Comparison of ENCODE assay signal across 22 cellular contexts in genomic region chr5:107950774-107951173, GRCh38.
DNase-seq lines count a peak whose midpoint lies in the region; ATAC-seq, FAIRE-seq and TF ChIP-seq lines count a peak whose summit lies in the region.
"Had no signal": no experiment of that assay in that cellular context is flagged by ENCODE, and none has a peak within 500 bp of the region (broad histone marks: within the 10 kb centered on the region; RNA-seq: fewer than 3 reads in every experiment).

No MANE protein-coding gene starts in this region.

- H2AK5ac ChIP-seq in H1 (ENCODE audit: low read depth, low read length) = 0 out of 2 replicates have a peak overlapping the region, but pooled peaks have one; percentile 68

- H2BK5ac ChIP-seq in H1 (ENCODE audit: low read depth, low read length) = no peak overlapping the region

- H3K79me2 ChIP-seq in DND-41 (ENCODE audit: insufficient read depth, low read length) (no peaks in the 10 kb centered on the region), H1 (ENCODE audit: control insufficient read depth in 1 of 2, insufficient read depth in 2 of 2, low read length in 2 of 2) (no peaks in the 10 kb centered on the region)

- no peaks in the 10 kb centered on the region for H3K27me3 ChIP-seq in DND-41 (ENCODE audit: insufficient read depth, low read length, poor library complexity)
- peaks cover 0 to 1% (median 0%) of the 10 kb centered on the region in 4 experiments; a peak in 1 of 7 replicates for H3K27me3 ChIP-seq in H1 (replicated peaks in 1 of 4; ENCODE audit: control insufficient read depth in 3 of 4, extremely low read depth in 1 of 4, insufficient read depth in 3 of 4, low read length in 3 of 4)
- no peaks in the 10 kb centered on the region for H3K27me3 ChIP-seq in psoas muscle (ENCODE audit: insufficient read depth in 3 of 3, low read length in 2 of 3)
- H3K27me3 ChIP-seq in SJCRH30 = no peaks in the 10 kb centered on the region

- H2BK120ac ChIP-seq in H1 (replicated peaks; ENCODE audit: low read depth, low read length) = no peak overlapping the region

- TF ChIP-seq CTCF in DND-41 (IDR thresholded peaks at IDR 0.05; ENCODE audit: borderline replicate concordance, extremely low read depth, low read length, poor library complexity, severe bottlenecking) (no peak), H1 (IDR thresholded peaks at IDR 0.05; ENCODE audit: control extremely low read depth in 1 of 3, insufficient read depth in 1 of 3, low read depth in 1 of 3, low read length in 3 of 3) (no peak), psoas muscle (IDR thresholded peaks at IDR 0.05) (no peak)

- ATAC-seq in DND-41 (ENCODE audit: insufficient read depth, low read depth) = no peak
- peak; percentile 51 to 91 (median 61) for ATAC-seq in psoas muscle
- no peak for ATAC-seq in GM18498 (IDR thresholded peaks at IDR 0.05; ENCODE audit: unreplicated experiment)
- ATAC-seq: Panc1 had no signal

- no peaks in the 10 kb centered on the region for H3K23me2 ChIP-seq in H1 (ENCODE audit: low read depth, low read length)

- no peak overlapping the region for H3K18ac ChIP-seq in H1 (ENCODE audit: extremely low read depth, low read length)

- no peak for TF ChIP-seq RAD21 in H1 (IDR thresholded peaks at IDR 0.05 in 1 of 2, conservative IDR thresholded peaks at IDR 0.05 in 1 of 2; ENCODE audit: low read depth in 2 of 2, low read length in 2 of 2)

- DNase-seq in DND-41 (no peak), NCI-H2227 treated with DMSO at 0.1 percent for 48 hours (lab: John Stamatoyannopoulos, UW) (peak; percentile 13), H1 (ENCODE audit: low read depth in 1 of 2, low spot score in 2 of 2) (no peak), psoas muscle (no peak), SJCRH30 (no peak)
- no peak for DNase-seq in activated naive CD4-positive, alpha-beta T cell (lab: John Stamatoyannopoulos, UW)
- DNase-seq: CD8-positive, alpha-beta memory T cell; DMS 273 treated with DMSO at 0.1 percent for 48 hours; GF-D8; Karpas-422; NCI-H1092 treated with DMSO at 0.1 percent for 48 hours; NCI-H1436; NCI-H1930; NCI-H2107; NCI-H526 treated with DMSO at 0.1 percent for 48 hours; SHP77 had no signal

- H4K20me1 ChIP-seq in DND-41 (ENCODE audit: insufficient read depth, low read length) (no peaks in the 10 kb centered on the region), H1 (replicated peaks in 1 of 2; ENCODE audit: control insufficient read depth in 1 of 2, insufficient read depth in 2 of 2, low read length in 2 of 2) (no peaks in the 10 kb centered on the region)

- CTCF ChIA-PET in H1 (lab: Charles Lee; ENCODE audit: partially characterized antibody) = interaction anchor here (1.2 to 1.6 kb wide), 2 partner anchors 10 to 107 kb away, joined by 4 read pairs; no protein-coding TSS in a partner anchor

- no peak overlapping the region for H4K8ac ChIP-seq in H1 (ENCODE audit: extremely low read depth, insufficient read depth, low read length)

- no peak overlapping the region for H3K23ac ChIP-seq in H1 (ENCODE audit: insufficient read length)

- WGBS in H1 (ENCODE audit: extremely low coverage in 1 of 2, insufficient coverage in 1 of 2, insufficient read length in 1 of 2, insufficient replicate concordance in 2 of 2, low coverage in 1 of 2, low lambda C conversion rate in 2 of 2, missing lambda C conversion rate in 1 of 2), 2 experiments = 87% methylated on average over 4 of the region's 4 CpGs; no CpG with 5 or more reads in 1 of the 2 experiments
- WGBS in psoas muscle, 3 donors = 61 to 71% (median 67%) methylated on average over 4 of the region's 4 CpGs

- H2BK12ac ChIP-seq in H1 (ENCODE audit: low read depth, low read length) = no peak overlapping the region

- no peak overlapping the region for H3K14ac ChIP-seq in H1 (ENCODE audit: insufficient read length)

- no peak for FAIRE-seq in H1 (lab: Jason Lieb, UNC)
- FAIRE-seq: GM12891, H54 had no signal

- no peak overlapping the region for H4K5ac ChIP-seq in H1 (ENCODE audit: insufficient read length, low read depth, low read length)

- no peak overlapping the region for H2BK15ac ChIP-seq in H1 (ENCODE audit: low read length)

- H3K56ac ChIP-seq in H1 (replicated peaks; ENCODE audit: insufficient read length, low read depth, low read length) = no peak overlapping the region

- intact Hi-C loops in psoas muscle (cut with DNase I) = no loop called here

- peak overlapping the region; percentile 6; the same call in 1 of the 2 replicates for H3K9ac ChIP-seq in DND-41 (ENCODE audit: low read depth, low read length)
- H3K9ac ChIP-seq in H1 (replicated peaks in 1 of 4; ENCODE audit: extremely low read depth in 1 of 4, low read depth in 3 of 4, low read length in 3 of 4) = no peak overlapping the region

- peak overlapping the region; percentile 54 for H4K91ac ChIP-seq in H1 (replicated peaks; ENCODE audit: insufficient read length, low read length)

- H3K4me1 ChIP-seq in DND-41 (ENCODE audit: insufficient read depth, low read length) (peaks cover 42% of the 10 kb centered on the region), H1 (replicated peaks in 1 of 4; ENCODE audit: control insufficient read depth in 3 of 4, insufficient read depth in 4 of 4, low read length in 3 of 4) (no peaks in the 10 kb centered on the region), psoas muscle (peaks cover 16% of the 10 kb centered on the region), SJCRH30 (no peaks in the 10 kb centered on the region)

- H2AFZ ChIP-seq in DND-41 (ENCODE audit: low read depth, low read length) (no peak overlapping the region), H1 (ENCODE audit: low read length) (no peak overlapping the region)

- no peaks in the 10 kb centered on the region for H3K36me3 ChIP-seq in DND-41 (ENCODE audit: insufficient read depth, low read length)
- no peaks in the 10 kb centered on the region for H3K36me3 ChIP-seq in H1 (ENCODE audit: control insufficient read depth in 2 of 4, insufficient read depth in 4 of 4, low read length in 3 of 4)
- no peaks in the 10 kb centered on the region for H3K36me3 ChIP-seq in psoas muscle (ENCODE audit: insufficient read depth in 1 of 2, low read depth in 1 of 2)
- no peaks in the 10 kb centered on the region for H3K36me3 ChIP-seq in SJCRH30

- 0 out of 2 replicates have a peak overlapping the region, but pooled peaks have one; percentile 59 for H3K4me2 ChIP-seq in DND-41 (ENCODE audit: insufficient read depth, low read length)
- H3K4me2 ChIP-seq in H1 (ENCODE audit: insufficient read depth in 1 of 2, low read depth in 2 of 2, low read length in 2 of 2) = no peak overlapping the region

- POLR2A ChIA-PET in H1 (lab: Charles Lee; ENCODE audit: partially characterized antibody) = interaction anchor here (0.5 kb wide), 1 partner anchor 8 kb away, joined by 3 read pairs; no protein-coding TSS in a partner anchor

- H3K4ac ChIP-seq in H1 (replicated peaks; ENCODE audit: insufficient read length, low read depth, low read length) = no peak overlapping the region

- no peaks in the 10 kb centered on the region for H3K79me1 ChIP-seq in H1 (ENCODE audit: low read depth, low read length)

- H3K9me3 ChIP-seq in DND-41 (ENCODE audit: insufficient read depth, low read length, severe bottlenecking) = no peaks in the 10 kb centered on the region
- no peaks in the 10 kb centered on the region; a peak in 1 of 4 replicates for H3K9me3 ChIP-seq in H1 (ENCODE audit: insufficient read depth in 2 of 2, low read depth in 1 of 2, low read length in 1 of 2)
- H3K9me3 ChIP-seq in psoas muscle = no peaks in the 10 kb centered on the region
- no peaks in the 10 kb centered on the region for H3K9me3 ChIP-seq in SJCRH30 (replicated peaks)

- H3K4me3 ChIP-seq in DND-41 (ENCODE audit: low read depth in 1 of 2, low read length in 2 of 2) (no peak overlapping the region), H1 (ENCODE audit: extremely low read depth in 1 of 4, insufficient read depth in 2 of 4, low read depth in 3 of 4, low read length in 4 of 4) (no peak overlapping the region), psoas muscle (no peak overlapping the region), SJCRH30 (no peak overlapping the region)
- H3K4me3 ChIP-seq: SK-N-MC had no signal

- H2BK20ac ChIP-seq in H1 (ENCODE audit: low read length) = no peak overlapping the region

- TF ChIP-seq EP300 in H1 (IDR thresholded peaks at IDR 0.05; ENCODE audit: borderline replicate concordance in 1 of 2, low read depth in 2 of 2, low read length in 2 of 2) = no peak

- H3K27ac ChIP-seq in DND-41 (ENCODE audit: low read length) = peak overlapping the region; percentile 74
- H3K27ac ChIP-seq in H1 (ENCODE audit: low read depth, low read length) = no peak overlapping the region
- H3K27ac ChIP-seq in psoas muscle = no peak overlapping the region
- no peak overlapping the region for H3K27ac ChIP-seq in SJCRH30
- H3K27ac ChIP-seq: RWPE1 had no signal

- TF ChIP-seq POLR2A in H1 (IDR thresholded peaks at IDR 0.05; ENCODE audit: control extremely low read depth in 1 of 2, low read depth in 2 of 2, low read length in 2 of 2) = no peak

TF ChIP-seq in H1, 55 proteins besides CTCF, POLR2A, EP300 and RAD21:
- no peak for TF ChIP-seq TEAD4 (IDR thresholded peaks at IDR 0.05; ENCODE audit: low read depth, low read length)

Comparison
In these comparisons a context has a peak if more than half of its experiments do, and no peak if none do; other contexts are left out.
1. ATAC-seq: peak in psoas muscle (4 of 4); none in DND-41 (single experiment) and GM18498 (single experiment).